Comparison of ENCODE assay signal across 16 cellular contexts in genomic region chr1:39063775-39064174, GRCh38.
"Had no signal": no experiment of that assay in that cellular context is flagged by ENCODE, and none has a peak within 500 bp of the region (broad histone marks: within the 10 kb centered on the region; RNA-seq: fewer than 3 reads in every experiment).

No MANE protein-coding gene starts in this region.

- FAIRE-seq: astrocyte, bronchial epithelial cell had no signal

- H3K36me3 Mint-ChIP-seq: neural progenitor cell; stimulated activated memory B cell treated with anti-CD40 and anti-IgM and Interleukin-4, amounts not matched to agents 10 μg/mL and 1 μg/mL and 100 μg/mL, for 72 hours had no signal

- H3K27me3 ChIP-seq: esophagus muscularis mucosa, neural progenitor cell, tibial nerve had no signal

- H3K4me3 Mint-ChIP-seq: neural progenitor cell; stimulated activated memory B cell treated with anti-CD40 and anti-IgM and Interleukin-4, amounts not matched to agents 10 μg/mL and 1 μg/mL and 100 μg/mL, for 72 hours; T-helper 2 cell treated with Interferon-gamma antibody and Interleukin-4, amounts not matched to agents 5 μg/mL and 100 μg/mL, for 36 hours had no signal

- H3K9me3 ChIP-seq: esophagus muscularis mucosa, tibial nerve had no signal

- ATAC-seq: stimulated activated memory B cell treated with anti-CD40 and anti-IgM and Interleukin-4, amounts not matched to agents 10 μg/mL and 1 μg/mL and 100 μg/mL, for 72 hours had no signal

- H3K9me3 Mint-ChIP-seq: neural progenitor cell; stimulated activated memory B cell treated with anti-CD40 and anti-IgM and Interleukin-4, amounts not matched to agents 10 μg/mL and 1 μg/mL and 100 μg/mL, for 72 hours; T-helper 2 cell treated with Interferon-gamma antibody and Interleukin-4, amounts not matched to agents 5 μg/mL and 100 μg/mL, for 36 hours had no signal

- H2AFZ ChIP-seq: neural progenitor cell had no signal

- H3K4me3 ChIP-seq: esophagus muscularis mucosa, lung, neural progenitor cell, tibial nerve had no signal

- H3K9ac ChIP-seq: neural progenitor cell had no signal

- H3K4me2 ChIP-seq: neural progenitor cell had no signal

- DNase-seq: activated CD4-positive, alpha-beta T cell treated with anti-CD3 and anti-CD28 coated beads, Interleukin-2, amount 50 U/mL, for 4 hours; activated CD4-positive, CD25-positive, alpha-beta regulatory T cell treated with anti-CD3 and anti-CD28 coated beads, Interleukin-2, amount 50 U/mL, for 72 hours; activated naive CD4-positive, alpha-beta T cell treated with anti-CD3 and anti-CD28 coated beads, Interleukin-2, amount 50 U/mL, for 16 hours; activated T-cell treated with anti-CD3 and anti-CD28 coated beads for 4 hours; kidney glomerular epithelial cell; midbrain; stimulated activated CD4-positive, alpha-beta T cell treated with anti-CD3 and anti-CD28 coated beads, Interleukin-12 subunit alpha, Interleukin-12 subunit beta, amount 100 ng/mL, for 4 hours; stimulated activated CD4-positive, alpha-beta T cell treated with anti-CD3 and anti-CD28 coated beads, Interleukin-2, amount 100 ng/mL, for 24 hours had no signal

- H3K4me1 ChIP-seq: esophagus muscularis mucosa, neural progenitor cell, tibial nerve had no signal

- H3K27ac ChIP-seq: esophagus muscularis mucosa, neural progenitor cell, tibial nerve had no signal

- H3K4me1 Mint-ChIP-seq: neural progenitor cell had no signal

- H3K27me3 Mint-ChIP-seq: stimulated activated memory B cell treated with anti-CD40 and anti-IgM and Interleukin-4, amounts not matched to agents 10 μg/mL and 1 μg/mL and 100 μg/mL, for 72 hours had no signal

- H3K36me3 ChIP-seq: esophagus muscularis mucosa, neural progenitor cell had no signal

- H3K27ac Mint-ChIP-seq: neural progenitor cell; stimulated activated memory B cell treated with anti-CD40 and anti-IgM and Interleukin-4, amounts not matched to agents 10 μg/mL and 1 μg/mL and 100 μg/mL, for 72 hours; T-helper 2 cell treated with Interferon-gamma antibody and Interleukin-4, amounts not matched to agents 5 μg/mL and 100 μg/mL, for 36 hours had no signal
